In the genomic region with DNA sequence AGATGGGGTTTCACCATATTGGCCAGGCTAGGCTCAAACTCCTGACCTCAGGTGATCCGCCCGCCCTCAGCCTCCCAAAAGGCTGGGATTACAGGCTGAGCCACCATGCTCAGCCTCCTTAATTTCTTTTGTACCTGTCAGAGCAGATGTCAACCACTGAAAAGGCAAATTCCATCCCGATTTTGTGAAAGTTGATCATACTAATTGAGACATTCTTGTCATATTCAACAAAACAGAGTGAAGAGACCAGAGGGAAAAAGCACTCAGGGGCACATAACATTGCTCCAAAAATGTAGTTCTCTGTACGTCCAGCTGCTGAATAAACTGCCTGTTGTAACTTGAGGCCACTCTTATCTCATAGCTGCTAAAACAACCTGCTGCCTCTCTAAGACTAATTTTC, we compare ENCODE assay signal across 30 cellular contexts.
"Had no signal": no experiment of that assay in that cellular context is flagged by ENCODE, and none has a peak within 500 bp of the region (broad histone marks: within the 10 kb centered on the region; RNA-seq: fewer than 3 reads in every experiment).

No MANE protein-coding gene starts in this region.

- H3K27me3 ChIP-seq: adrenal gland, body of pancreas, colonic mucosa, esophagus squamous epithelium, gastroesophageal sphincter, heart right ventricle had no signal

- FAIRE-seq: endometrium, endothelial cell of umbilical vein had no signal

- H3K9me3 ChIP-seq: adrenal gland, body of pancreas, colonic mucosa, esophagus squamous epithelium, gastroesophageal sphincter, heart right ventricle had no signal

- DNase-seq: activated B cell treated with CpG ODN at 0.5 μM for 24 hours; activated CD4-positive, alpha-beta T cell treated with anti-CD3 and anti-CD28 coated beads for 48 hours; activated CD4-positive, alpha-beta T cell treated with anti-CD3 and anti-CD28 coated beads, Interleukin-2, amount 50 U/mL, for 1 hour; activated CD4-positive, alpha-beta T cell treated with anti-CD3 and anti-CD28 coated beads, Interleukin-2, amount 50 U/mL, for 48 hours; activated CD8-positive, alpha-beta memory T cell treated with anti-CD3 and anti-CD28 coated beads for 24 hours; activated CD8-positive, alpha-beta T cell treated with anti-CD3 and anti-CD28 coated beads for 36 hours; activated effector memory CD4-positive, alpha-beta T cell treated with Interleukin-2 at 50 U/mL for 16 hours; activated gamma-delta T cell treated with Interleukin-2 at 50 U/mL for 16 hours; activated naive CD4-positive, alpha-beta T cell treated with anti-CD3 and anti-CD28 coated beads, Interleukin-2, amount 50 U/mL, for 16 hours; activated naive CD4-positive, alpha-beta T cell treated with Interleukin-2 at 50 U/mL for 16 hours; activated naive CD8-positive, alpha-beta T cell treated with anti-CD3 and anti-CD28 coated beads, Interleukin-2, amount 50 U/mL, for 24 hours; activated T-cell treated with anti-CD3 and anti-CD28 coated beads, Interleukin-2, amount 50 U/mL, for 4 hours; adrenal gland; amygdala; aorta; body of pancreas; caudate nucleus; colonic mucosa; effector CD8-positive, alpha-beta T cell; esophagus squamous epithelium; foreskin melanocyte; heart right ventricle; T-helper 9 cell; WERI-Rb-1 had no signal

- H3K27ac ChIP-seq: adrenal gland, body of pancreas, colonic mucosa, epithelial cell of prostate, esophagus squamous epithelium, gastroesophageal sphincter, heart right ventricle, WERI-Rb-1 had no signal

- H3K4me1 ChIP-seq: adrenal gland, body of pancreas, colonic mucosa, esophagus squamous epithelium, gastroesophageal sphincter, heart right ventricle had no signal

- ATAC-seq: activated CD4-positive, CD25-positive, alpha-beta regulatory T cell treated with anti-CD3 and anti-CD28 coated beads, Interleukin-2, amount 50 U/mL, for 24 hours; activated CD8-positive, alpha-beta T cell treated with anti-CD3 and anti-CD28 coated beads for 36 hours; activated naive CD8-positive, alpha-beta T cell treated with anti-CD3 and anti-CD28 coated beads, Interleukin-2, amount 50 U/mL, for 24 hours; activated T-cell treated with anti-CD3 and anti-CD28 coated beads, Interleukin-2, amount 50 U/mL, for 4 hours; activated T-helper 17 cell treated with anti-CD3 and anti-CD28 coated beads, Interleukin-2, amount 50 U/mL, for 72 hours; body of pancreas; gastroesophageal sphincter; heart right ventricle had no signal

- H3K4me3 ChIP-seq: adrenal gland, body of pancreas, colonic mucosa, esophagus squamous epithelium, gastroesophageal sphincter, heart right ventricle had no signal

- H3K36me3 ChIP-seq: adrenal gland, colonic mucosa had no signal
